In the genomic region with DNA sequence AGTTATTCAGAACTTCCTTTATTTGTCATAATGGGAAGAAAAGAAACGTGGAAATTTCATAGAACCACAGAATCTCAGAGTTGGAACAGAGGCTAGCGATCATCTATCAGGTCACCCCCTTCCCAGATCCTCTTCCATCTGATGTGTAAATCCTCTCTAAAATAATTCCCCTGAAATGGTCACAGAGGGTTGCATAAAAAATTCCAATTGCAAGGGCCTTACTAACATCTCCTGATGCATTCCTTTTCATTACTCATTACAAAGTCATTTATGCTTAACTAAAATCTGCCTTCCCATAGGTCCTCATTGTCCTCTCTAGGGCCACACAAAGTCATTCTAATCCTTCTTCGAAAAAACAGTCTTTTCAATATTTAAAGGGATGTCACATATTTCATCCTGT, we compare ENCODE assay signal across 20 cellular contexts.
DNase-seq lines count a peak whose midpoint lies in the region; ATAC-seq, FAIRE-seq and TF ChIP-seq lines count a peak whose summit lies in the region.
"Had no signal": no experiment of that assay in that cellular context is flagged by ENCODE, and none has a peak within 500 bp of the region (broad histone marks: within the 10 kb centered on the region; RNA-seq: fewer than 3 reads in every experiment).

No MANE protein-coding gene starts in this region.

- H3K27me3 ChIP-seq in mammary epithelial cell (ENCODE audit: insufficient read depth, low read length) (no peaks in the 10 kb centered on the region), breast epithelium (no peaks in the 10 kb centered on the region), foreskin keratinocyte (no peaks in the 10 kb centered on the region), MG63 (no peaks in the 10 kb centered on the region)

- in situ Hi-C loops in mammary epithelial cell (cut with MboI; ENCODE audit: low sequenced_read_pairs in 2 of 2) (no loop called here), astrocyte of the cerebellum (cut with HindIII; ENCODE audit: low sequenced_read_pairs) (no loop called here)

- peak; percentile 51 for ATAC-seq in foreskin keratinocyte
- no peak for ATAC-seq in HG03097 (IDR thresholded peaks at IDR 0.05; ENCODE audit: low FRiP score, unreplicated experiment)
- ATAC-seq: activated CD8-positive, alpha-beta memory T cell treated with anti-CD3 and anti-CD28 coated beads, Interleukin-2, amount 10 ng/mL, durations not matched to agents 7 days and 5 days; left ventricle myocardium superior; natural killer cell treated with Interleukin-12 subunit alpha and Interleukin-12 subunit beta and Interleukin-15 and Interleukin-18, amount 100 ng/mL, for 72 hours; Panc1; sciatic nerve had no signal

- no peak for FAIRE-seq in urothelium cell line (lab: Jason Lieb, UNC)

- H4K20me1 ChIP-seq in mammary epithelial cell (ENCODE audit: insufficient read depth, low read length) = no peaks in the 10 kb centered on the region

- CTCF ChIA-PET in mammary epithelial cell (lab: Charles Lee; ENCODE audit: low non-redundant PET) = no interaction called here

- intact Hi-C loops in mammary epithelial cell (cut with micrococcal nuclease) (no loop called here), breast epithelium (cut with DNase I; ENCODE audit: low total_unique reads) (no loop called here)

- WGBS in mammary epithelial cell (ENCODE audit: low coverage, missing lambda C conversion rate) = 78% methylated on average over 3 of the region's 3 CpGs

- no peak overlapping the region for H3K4me2 ChIP-seq in mammary epithelial cell (ENCODE audit: insufficient read depth, low read depth, low read length)

- H2AFZ ChIP-seq in mammary epithelial cell (ENCODE audit: low read depth, low read length) = no peak overlapping the region

- no peak for TF ChIP-seq CTCF in mammary epithelial cell (conservative IDR thresholded peaks at IDR 0.05 in 1 of 2, IDR thresholded peaks at IDR 0.05 in 1 of 2; ENCODE audit: extremely low read depth in 1 of 2, insufficient read depth in 1 of 2, low read depth in 1 of 2, low read length in 2 of 2)
- no peak for TF ChIP-seq CTCF in breast epithelium (IDR thresholded peaks at IDR 0.05)
- TF ChIP-seq CTCF in astrocyte of the cerebellum (IDR thresholded peaks at IDR 0.05; ENCODE audit: low read depth, low read length, missing control alignments) = no peak
- no peak for TF ChIP-seq CTCF in foreskin keratinocyte (conservative IDR thresholded peaks at IDR 0.05)

- no peak overlapping the region for H3K27ac ChIP-seq in mammary epithelial cell (ENCODE audit: insufficient read depth, low read depth, low read length)
- H3K27ac ChIP-seq in breast epithelium = no peak overlapping the region
- no peak overlapping the region for H3K27ac ChIP-seq in foreskin keratinocyte
- H3K27ac ChIP-seq: 22Rv1 had no signal

- H3K9ac ChIP-seq in mammary epithelial cell (ENCODE audit: insufficient read depth, low read length) = no peak overlapping the region

- H3K4me1 ChIP-seq in mammary epithelial cell (ENCODE audit: insufficient read depth, low read length) (peaks cover 28% of the 10 kb centered on the region), breast epithelium (no peaks in the 10 kb centered on the region), foreskin keratinocyte (peaks cover 37% of the 10 kb centered on the region)

- H3K79me2 ChIP-seq in mammary epithelial cell (ENCODE audit: insufficient read depth, low read length) = no peaks in the 10 kb centered on the region

- H3K9me3 ChIP-seq in mammary epithelial cell (replicated peaks; ENCODE audit: insufficient read depth, low read length) (no peaks in the 10 kb centered on the region), breast epithelium (no peaks in the 10 kb centered on the region), MG63 (no peaks in the 10 kb centered on the region)

- H3K36me3 ChIP-seq in mammary epithelial cell (ENCODE audit: insufficient read depth, low read length) (no peaks in the 10 kb centered on the region), breast epithelium (no peaks in the 10 kb centered on the region), MG63 (no peaks in the 10 kb centered on the region)

- BruUV-seq in mammary epithelial cell (replicated peaks; lab: Mats Ljungman, UMichigan) = no TSS peak

- dilution Hi-C loops in mammary epithelial cell (cut with HindIII; ENCODE audit: low sequenced_read_pairs) = no loop called here

- TF ChIP-seq POLR2A in breast epithelium (IDR thresholded peaks at IDR 0.05) = no peak

- DNase-seq in mammary epithelial cell (peak; percentile 7), breast epithelium (ENCODE audit: low spot score in 2 of 2) (no peak), astrocyte of the cerebellum (ENCODE audit: low read depth) (peak; percentile 11), foreskin keratinocyte (peak; percentile 47 to 81), urothelium cell line (ENCODE audit: low spot score) (peak; percentile 32), NCI-H446 treated with DMSO at 0.1 percent for 48 hours (lab: John Stamatoyannopoulos, UW) (no peak), MG63 (no peak)
- DNase-seq: activated CD8-positive, alpha-beta memory T cell treated with anti-CD3 and anti-CD28 coated beads, Interleukin-2, amount 10 ng/mL, durations not matched to agents 7 days and 5 days; activated gamma-delta T cell; hippocampal formation; left ventricle myocardium superior; NCI-H1417 treated with DMSO at 0.1 percent for 48 hours; NCI-H510A treated with DMSO at 0.1 percent for 48 hours; stimulated activated CD4-positive, alpha-beta T cell treated with anti-CD3 and anti-CD28 coated beads, Interleukin-4, amount 100 ng/mL, for 4 hours; T-helper 1 cell had no signal

- no peak overlapping the region for H3K4me3 ChIP-seq in mammary epithelial cell (replicated peaks in 1 of 3; ENCODE audit: insufficient read depth in 1 of 3, low read depth in 2 of 3, low read length in 3 of 3)
- no peak overlapping the region for H3K4me3 ChIP-seq in breast epithelium
- no peak overlapping the region for H3K4me3 ChIP-seq in astrocyte of the cerebellum (ENCODE audit: low read depth, low read length)
- no peak overlapping the region for H3K4me3 ChIP-seq in MG63

Comparison
In these comparisons a context has a peak if more than half of its experiments do, and no peak if none do; other contexts are left out.
1. DNase-seq: peak in mammary epithelial cell (single experiment), astrocyte of the cerebellum (single experiment), foreskin keratinocyte (2 of 2) and urothelium cell line (single experiment); none in breast epithelium (0 of 2), NCI-H446 treated with DMSO at 0.1 percent for 48 hours (single experiment) and MG63 (single experiment).